ENCODE assay signal across 8 cellular contexts in the genomic region with DNA sequence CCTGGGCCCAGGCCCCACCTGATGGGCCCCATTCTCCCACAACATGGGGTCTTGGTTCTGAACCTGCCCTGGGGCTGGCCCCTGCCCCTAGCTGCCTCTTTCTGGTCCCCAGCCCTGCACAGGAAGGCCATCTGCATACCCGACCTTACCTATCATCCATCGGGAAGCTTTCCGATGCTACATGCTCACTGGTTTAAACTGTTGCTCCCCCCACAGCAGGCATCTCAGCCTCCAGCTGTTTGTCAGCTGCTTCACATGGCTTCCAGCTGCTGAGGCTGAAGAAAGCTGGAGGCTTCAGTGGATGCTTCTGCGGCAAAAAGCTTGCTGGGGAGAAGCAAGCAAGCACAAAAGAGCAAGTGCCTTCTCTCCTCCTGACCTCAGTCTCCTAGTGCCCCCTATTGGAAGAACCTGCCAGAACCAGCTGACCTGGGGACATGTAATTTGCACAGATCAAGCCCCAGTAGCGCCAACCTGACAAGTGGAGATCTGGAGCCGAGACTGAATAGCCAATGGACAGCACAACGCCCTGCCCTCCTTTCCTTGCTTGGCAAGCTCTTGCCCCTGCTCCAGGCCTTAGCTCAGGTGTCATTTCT. TPM values are rescaled to one million over a fixed set of nuclear protein-coding genes. Genes with fewer than 3 reads are reported as not detected.
A peak's percentile ranks its signal among the peaks of the same experiment; 100 is the strongest.
DNase-seq lines count a peak whose midpoint lies in the region; ATAC-seq and TF ChIP-seq lines count a peak whose summit lies in the region.

No MANE protein-coding gene starts in this region.

- no peaks in the 10 kb centered on the region for H3K36me3 Mint-ChIP-seq in endodermal cell (ENCODE audit: low read depth)
- H3K36me3 Mint-ChIP-seq in activated naive CD8-positive, alpha-beta T cell treated with anti-CD3 and anti-CD28 coated beads for 36 hours, result no peaks in the 10 kb centered on the region

- no peak overlapping the region for H3K9ac ChIP-seq in endodermal cell (ENCODE audit: extremely low read depth, low read length, poor library complexity, severe bottlenecking)

- H3K27ac ChIP-seq in endodermal cell (ENCODE audit: low read depth, low read length) (no peak overlapping the region), ovary (peak overlapping the region; percentile 2 to 28)

- no peaks in the 10 kb centered on the region for H3K9me3 ChIP-seq in endodermal cell (ENCODE audit: control insufficient read depth, low read length)
- H3K9me3 ChIP-seq in ovary, result no peaks in the 10 kb centered on the region

- H3K27ac Mint-ChIP-seq in endodermal cell, result peak overlapping the region; percentile 61
- no peak overlapping the region for H3K27ac Mint-ChIP-seq in activated naive CD8-positive, alpha-beta T cell treated with anti-CD3 and anti-CD28 coated beads for 36 hours

- DNase-seq in ELR (ENCODE audit: low read depth), result peak; percentile 35
- DNase-seq in NAMALWA (ENCODE audit: low spot score), result peak; percentile 25
- DNase-seq in endodermal cell, result peak; percentile 82
- peak in 4 of 5 donors; percentile 30 to 58 (median 42) for DNase-seq in ovary
- DNase-seq in activated naive CD8-positive, alpha-beta T cell treated with anti-CD3 and anti-CD28 coated beads for 36 hours, result no peak
- no peak for DNase-seq in stimulated activated naive CD4-positive, alpha-beta T cell treated with Interleukin-2 at 50 U/mL for 16 hours (lab: John Stamatoyannopoulos, UW)
- DNase-seq in GM19238 (ENCODE audit: insufficient read length, low spot score), result no peak

- TF ChIP-seq POLR2A in ovary (IDR thresholded peaks at IDR 0.05), result no peak

- intact Hi-C loops in ovary (cut with DNase I), result no loop called here

- H3K27me3 Mint-ChIP-seq in endodermal cell (ENCODE audit: insufficient read depth), result no peaks in the 10 kb centered on the region
- H3K27me3 Mint-ChIP-seq in activated naive CD8-positive, alpha-beta T cell treated with anti-CD3 and anti-CD28 coated beads for 36 hours, result no peaks in the 10 kb centered on the region

- H3K4me1 ChIP-seq in endodermal cell (ENCODE audit: control insufficient read depth, insufficient read depth, low read length) (peaks cover 3% of the 10 kb centered on the region), ovary (ENCODE audit: insufficient read depth) (peaks cover 21% of the 10 kb centered on the region)

- 84 to 86% methylated on average over 6 to 7 of the region's 7 CpGs for WGBS in endodermal cell (ENCODE audit: insufficient coverage in 1 of 2, insufficient read length in 1 of 2), 2 experiments
- WGBS in ovary, 3 donors, result 30 to 42% (median 31%) methylated on average over 7 of the region's 7 CpGs

- H3K27me3 ChIP-seq in endodermal cell (ENCODE audit: control insufficient read depth, insufficient read depth, low read length, poor library complexity, severe bottlenecking) (no peaks in the 10 kb centered on the region), ovary (no peaks in the 10 kb centered on the region)

- peaks cover 2% of the 10 kb centered on the region for H3K4me1 Mint-ChIP-seq in endodermal cell
- peaks cover 13% of the 10 kb centered on the region for H3K4me1 Mint-ChIP-seq in activated naive CD8-positive, alpha-beta T cell treated with anti-CD3 and anti-CD28 coated beads for 36 hours

- no peak overlapping the region for H3K4me3 Mint-ChIP-seq in endodermal cell
- H3K4me3 Mint-ChIP-seq in activated naive CD8-positive, alpha-beta T cell treated with anti-CD3 and anti-CD28 coated beads for 36 hours, result no peak overlapping the region

- no peaks in the 10 kb centered on the region for H3K36me3 ChIP-seq in endodermal cell (ENCODE audit: control insufficient read depth, insufficient read depth, low read length)
- no peaks in the 10 kb centered on the region for H3K36me3 ChIP-seq in ovary

- no peak for ATAC-seq in GM21367 (IDR thresholded peaks at IDR 0.05; ENCODE audit: unreplicated experiment)

- TF ChIP-seq EP300 in ovary (IDR thresholded peaks at IDR 0.05), result no peak

- no peaks in the 10 kb centered on the region for H3K9me3 Mint-ChIP-seq in endodermal cell
- H3K9me3 Mint-ChIP-seq in activated naive CD8-positive, alpha-beta T cell treated with anti-CD3 and anti-CD28 coated beads for 36 hours, result no peaks in the 10 kb centered on the region

- H3K4me3 ChIP-seq in endodermal cell (ENCODE audit: low read length) (no peak overlapping the region), ovary (no peak overlapping the region)

- TF ChIP-seq CTCF in endodermal cell (conservative IDR thresholded peaks at IDR 0.05) (peak; percentile 67), ovary (IDR thresholded peaks at IDR 0.05) (no peak)

RNA-seq across cellular contexts. Expression of a gene that starts 24.1 kb away (rescaled TPM):
- total RNA-seq in endodermal cell (10 to 100 TPM; 25.6 to 47.0 TPM), ovary (1,000 to 10,000 TPM in 2 of 7 donors, 100 to 1,000 TPM in 5; 315 to 1,363 (median 467) TPM)
- polyA plus RNA-seq in endodermal cell (2013, experiment 1 of 2), result 148 TPM
- 167 TPM for polyA plus RNA-seq in endodermal cell (2013, experiment 2 of 2)
- polyA plus RNA-seq in ovary, result 100 to 1,000 TPM; 200 to 275 TPM
- total RNA-seq in activated naive CD8-positive, alpha-beta T cell treated with anti-CD3 and anti-CD28 coated beads for 36 hours, result 10 to 100 TPM; 13.4 to 13.7 TPM

Comparison
In these comparisons a context has a peak if more than half of its experiments do, and no peak if none do; other contexts are left out.
1. DNase-seq: peak in ELR (single experiment), NAMALWA (single experiment), endodermal cell (single experiment) and ovary (4 of 5); none in activated naive CD8-positive, alpha-beta T cell treated with anti-CD3 and anti-CD28 coated beads for 36 hours (single experiment), stimulated activated naive CD4-positive, alpha-beta T cell treated with Interleukin-2 at 50 U/mL for 16 hours (single experiment) and GM19238 (single experiment).
2. RNA of a gene that starts 24.1 kb away (total RNA-seq): 315 to 1,363 TPM in ovary; 25.6 to 47.0 TPM in endodermal cell and 13.4 to 13.7 TPM in activated naive CD8-positive, alpha-beta T cell treated with anti-CD3 and anti-CD28 coated beads for 36 hours; every median in the first group is over 4 times any median in the second.